9 cellular contexts compared by ENCODE assay signal in the genomic region with DNA sequence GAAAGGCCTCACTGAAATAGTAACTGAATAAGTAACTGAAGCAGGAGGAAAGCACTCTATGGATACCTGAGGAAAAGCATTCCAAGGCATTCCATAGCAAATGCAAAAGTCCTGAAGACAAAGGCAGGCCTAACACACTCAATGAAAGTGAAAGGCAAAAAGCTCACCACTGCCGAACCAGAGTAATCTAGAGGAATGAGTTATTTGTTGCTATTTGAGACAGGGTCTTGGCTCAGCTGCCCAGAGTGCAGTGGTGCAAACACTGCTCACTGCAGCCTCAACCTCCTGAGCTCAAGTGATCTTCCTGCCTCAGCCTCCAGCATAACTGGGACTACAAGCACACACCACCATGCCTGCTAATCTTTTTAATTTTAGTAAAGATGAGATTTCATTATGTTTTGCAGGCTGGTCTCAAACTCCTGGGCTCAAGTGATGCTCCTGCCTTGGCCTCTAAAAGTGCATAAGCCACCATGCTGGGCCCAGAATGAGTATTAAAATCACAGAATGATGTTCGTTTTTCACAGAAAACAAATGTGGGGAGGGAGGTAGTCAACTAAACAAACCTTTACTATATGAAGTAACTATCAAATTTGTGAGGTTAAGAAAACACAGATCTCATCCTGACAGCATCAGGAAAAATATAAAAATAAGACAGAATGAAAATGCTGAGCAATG. TPM values are rescaled to one million over a fixed set of nuclear protein-coding genes. Genes with fewer than 3 reads are reported as not detected.
DNase-seq lines count a peak whose midpoint lies in the region; ATAC-seq, FAIRE-seq and TF ChIP-seq lines count a peak whose summit lies in the region.
"Had no signal": no experiment of that assay in that cellular context is flagged by ENCODE, and none has a peak within 500 bp of the region (broad histone marks: within the 10 kb centered on the region; RNA-seq: fewer than 3 reads in every experiment).

No MANE protein-coding gene starts in this region.

- no peak overlapping the region for H3K56ac ChIP-seq in H1 (replicated peaks; ENCODE audit: insufficient read length, low read depth, low read length)

- peak overlapping the region in 1 of 4 experiments; percentile 18; a peak in 1 of 8 replicates for H3K4me3 ChIP-seq in H1 (ENCODE audit: extremely low read depth in 1 of 4, insufficient read depth in 2 of 4, low read depth in 3 of 4, low read length in 4 of 4)

- CTCF ChIA-PET in H1 (lab: Charles Lee; ENCODE audit: partially characterized antibody), result interaction anchor here (0.7 kb wide), 1 partner anchor 32 kb away, joined by 3 read pairs; no protein-coding TSS in a partner anchor
- CTCF ChIA-PET in activated naive CD4-positive, alpha-beta T cell treated with anti-CD3 and anti-CD28 coated beads, Interleukin-2, amount 10 ng/mL, durations not matched to agents 7 days and 5 days (lab: Charles Lee), result no interaction called here

- H3K27ac Mint-ChIP-seq in activated T-helper 1 cell treated with anti-CD3 and anti-CD28 coated beads, Interleukin-12 subunit alpha, Interleukin-12 subunit beta, Interleukin-2, Interleukin-4 antibody, amounts not matched to agents 30 ng/mL and 10 ng/mL and 1 ng/mL, durations not matched to agents 14 hours and 24 hours and 36 hours, result no peak overlapping the region
- H3K27ac Mint-ChIP-seq in activated naive CD4-positive, alpha-beta T cell treated with anti-CD3 and anti-CD28 coated beads, Interleukin-2, amount 10 ng/mL, durations not matched to agents 7 days and 5 days, result no peak overlapping the region

- DNase-seq in GM12891 (ENCODE audit: insufficient read length, low spot score) (no peak), H1 (ENCODE audit: low read depth in 1 of 2, low spot score in 2 of 2) (peak in 1 of 2 experiments; percentile 31), epidermal melanocyte (ENCODE audit: insufficient read length, low spot score) (no peak), urothelium cell line (ENCODE audit: low spot score) (no peak)
- DNase-seq in activated T-helper 1 cell treated with anti-CD3 and anti-CD28 coated beads, Interleukin-12 subunit alpha, Interleukin-12 subunit beta, Interleukin-2, Interleukin-4 antibody, amounts not matched to agents 30 ng/mL and 10 ng/mL and 1 ng/mL, durations not matched to agents 14 hours and 24 hours and 36 hours (ENCODE audit: low spot score), result no peak
- DNase-seq in activated naive CD4-positive, alpha-beta T cell treated with anti-CD3 and anti-CD28 coated beads, Interleukin-2, amount 10 ng/mL, durations not matched to agents 7 days and 5 days, result no peak
- DNase-seq: activated gamma-delta T cell had no signal

- no peak overlapping the region; the same call in 1 of the 2 replicates for H2AK5ac ChIP-seq in H1 (ENCODE audit: low read depth, low read length)

- no peak overlapping the region for H3K9ac ChIP-seq in H1 (replicated peaks in 1 of 4; ENCODE audit: extremely low read depth in 1 of 4, low read depth in 3 of 4, low read length in 3 of 4)

- POLR2A ChIA-PET in H1 (lab: Charles Lee; ENCODE audit: partially characterized antibody), result interaction anchor here (1.1 to 2.1 kb wide), 4 partner anchors 10 to 18 kb away, joined by 4 to 9 read pairs (median 5); partner anchors contain the start of genes KATNAL2 and PIAS2

- H3K79me1 ChIP-seq in H1 (ENCODE audit: low read depth, low read length), result 0 out of 2 replicates have a peak, but pooled peaks cover 2% of the 10 kb centered on the region

- H3K9me3 Mint-ChIP-seq in activated T-helper 1 cell treated with anti-CD3 and anti-CD28 coated beads, Interleukin-12 subunit alpha, Interleukin-12 subunit beta, Interleukin-2, Interleukin-4 antibody, amounts not matched to agents 30 ng/mL and 10 ng/mL and 1 ng/mL, durations not matched to agents 14 hours and 24 hours and 36 hours, result no peaks in the 10 kb centered on the region
- no peaks in the 10 kb centered on the region for H3K9me3 Mint-ChIP-seq in activated naive CD4-positive, alpha-beta T cell treated with anti-CD3 and anti-CD28 coated beads, Interleukin-2, amount 10 ng/mL, durations not matched to agents 7 days and 5 days

- ATAC-seq in GM21381 (IDR thresholded peaks at IDR 0.05; ENCODE audit: unreplicated experiment) (peak; percentile 67), HG03097 (IDR thresholded peaks at IDR 0.05; ENCODE audit: low FRiP score, unreplicated experiment) (peak; percentile 69)

- no peak overlapping the region for H3K14ac ChIP-seq in H1 (ENCODE audit: insufficient read length)

- H3K27me3 ChIP-seq in H1 (replicated peaks in 1 of 4; ENCODE audit: control insufficient read depth in 3 of 4, extremely low read depth in 1 of 4, insufficient read depth in 3 of 4, low read length in 3 of 4), result no peaks in the 10 kb centered on the region

- intact Hi-C loops in activated T-helper 1 cell treated with anti-CD3 and anti-CD28 coated beads, Interleukin-12 subunit alpha, Interleukin-12 subunit beta, Interleukin-2, Interleukin-4 antibody, amounts not matched to agents 30 ng/mL and 10 ng/mL and 1 ng/mL, durations not matched to agents 14 hours and 24 hours and 36 hours (cut with micrococcal nuclease), result no loop called here

- no peaks in the 10 kb centered on the region for H3K23me2 ChIP-seq in H1 (ENCODE audit: low read depth, low read length)

- peaks cover 5% of the 10 kb centered on the region for H3K4me1 Mint-ChIP-seq in activated T-helper 1 cell treated with anti-CD3 and anti-CD28 coated beads, Interleukin-12 subunit alpha, Interleukin-12 subunit beta, Interleukin-2, Interleukin-4 antibody, amounts not matched to agents 30 ng/mL and 10 ng/mL and 1 ng/mL, durations not matched to agents 14 hours and 24 hours and 36 hours (ENCODE audit: low read depth)
- peaks cover under 1% of the 10 kb centered on the region for H3K4me1 Mint-ChIP-seq in activated naive CD4-positive, alpha-beta T cell treated with anti-CD3 and anti-CD28 coated beads, Interleukin-2, amount 10 ng/mL, durations not matched to agents 7 days and 5 days

- no peak overlapping the region for H3K4me3 Mint-ChIP-seq in activated T-helper 1 cell treated with anti-CD3 and anti-CD28 coated beads, Interleukin-12 subunit alpha, Interleukin-12 subunit beta, Interleukin-2, Interleukin-4 antibody, amounts not matched to agents 30 ng/mL and 10 ng/mL and 1 ng/mL, durations not matched to agents 14 hours and 24 hours and 36 hours
- H3K4me3 Mint-ChIP-seq in activated naive CD4-positive, alpha-beta T cell treated with anti-CD3 and anti-CD28 coated beads, Interleukin-2, amount 10 ng/mL, durations not matched to agents 7 days and 5 days, result no peak overlapping the region

- peaks cover 2 to 83% of the 10 kb centered on the region in 2 experiments for H3K79me2 ChIP-seq in H1 (ENCODE audit: control insufficient read depth in 1 of 2, insufficient read depth in 2 of 2, low read length in 2 of 2)

- H3K4me1 ChIP-seq in H1 (replicated peaks in 1 of 4; ENCODE audit: control insufficient read depth in 3 of 4, insufficient read depth in 4 of 4, low read length in 3 of 4), result peaks cover 3 to 7% (median 3%) of the 10 kb centered on the region in 4 experiments; a peak in 6 of 7 replicates

- no peaks in the 10 kb centered on the region for H3K27me3 Mint-ChIP-seq in activated T-helper 1 cell treated with anti-CD3 and anti-CD28 coated beads, Interleukin-12 subunit alpha, Interleukin-12 subunit beta, Interleukin-2, Interleukin-4 antibody, amounts not matched to agents 30 ng/mL and 10 ng/mL and 1 ng/mL, durations not matched to agents 14 hours and 24 hours and 36 hours (ENCODE audit: insufficient read depth)
- no peaks in the 10 kb centered on the region for H3K27me3 Mint-ChIP-seq in activated naive CD4-positive, alpha-beta T cell treated with anti-CD3 and anti-CD28 coated beads, Interleukin-2, amount 10 ng/mL, durations not matched to agents 7 days and 5 days

- H3K9me3 ChIP-seq in H1 (ENCODE audit: insufficient read depth in 2 of 2, low read depth in 1 of 2, low read length in 1 of 2), result no peaks in the 10 kb centered on the region

- peaks cover 10% of the 10 kb centered on the region for H3K36me3 Mint-ChIP-seq in activated T-helper 1 cell treated with anti-CD3 and anti-CD28 coated beads, Interleukin-12 subunit alpha, Interleukin-12 subunit beta, Interleukin-2, Interleukin-4 antibody, amounts not matched to agents 30 ng/mL and 10 ng/mL and 1 ng/mL, durations not matched to agents 14 hours and 24 hours and 36 hours (ENCODE audit: low read depth)
- H3K36me3 Mint-ChIP-seq in activated naive CD4-positive, alpha-beta T cell treated with anti-CD3 and anti-CD28 coated beads, Interleukin-2, amount 10 ng/mL, durations not matched to agents 7 days and 5 days, result peaks cover 32% of the 10 kb centered on the region

- H4K20me1 ChIP-seq in H1 (replicated peaks in 1 of 2; ENCODE audit: control insufficient read depth in 1 of 2, insufficient read depth in 2 of 2, low read length in 2 of 2), result no peaks in the 10 kb centered on the region

- H4K5ac ChIP-seq in H1 (ENCODE audit: insufficient read length, low read depth, low read length), result peak overlapping the region; percentile 21

- H2BK120ac ChIP-seq in H1 (replicated peaks; ENCODE audit: low read depth, low read length), result no peak overlapping the region

- peak overlapping the region; percentile 80 for H4K91ac ChIP-seq in H1 (replicated peaks; ENCODE audit: insufficient read length, low read length)

- no peak overlapping the region for H2AFZ ChIP-seq in H1 (ENCODE audit: low read length)

- H3K36me3 ChIP-seq in H1 (ENCODE audit: control insufficient read depth in 2 of 4, insufficient read depth in 4 of 4, low read length in 3 of 4), result 0 out of 8 replicates have a peak, but pooled peaks cover 0 to 3% (median 0%) of the 10 kb centered on the region in 4 experiments

- TF ChIP-seq POLR2A in GM12891 (IDR thresholded peaks at IDR 0.05; ENCODE audit: low read depth, low read length), result no peak
- TF ChIP-seq POLR2A in H1 (IDR thresholded peaks at IDR 0.05; ENCODE audit: control extremely low read depth in 1 of 2, low read depth in 2 of 2, low read length in 2 of 2), result no peak

- H2BK12ac ChIP-seq in H1 (ENCODE audit: low read depth, low read length), result no peak overlapping the region

- no peak for TF ChIP-seq EP300 in H1 (IDR thresholded peaks at IDR 0.05; ENCODE audit: borderline replicate concordance in 1 of 2, low read depth in 2 of 2, low read length in 2 of 2)

- 14% methylated on average over 2 of the region's 2 CpGs; no CpG with 5 or more reads in 1 of the 2 experiments for WGBS in H1 (ENCODE audit: extremely low coverage in 1 of 2, insufficient coverage in 1 of 2, insufficient read length in 1 of 2, insufficient replicate concordance in 2 of 2, low coverage in 1 of 2, low lambda C conversion rate in 2 of 2, missing lambda C conversion rate in 1 of 2), 2 experiments

- H3K4ac ChIP-seq in H1 (replicated peaks; ENCODE audit: insufficient read length, low read depth, low read length), result no peak overlapping the region

- H3K23ac ChIP-seq in H1 (ENCODE audit: insufficient read length), result no peak overlapping the region

- H2BK15ac ChIP-seq in H1 (ENCODE audit: low read length), result no peak overlapping the region

- H3K18ac ChIP-seq in H1 (ENCODE audit: extremely low read depth, low read length), result peak overlapping the region; percentile 68; the same call in 1 of the 2 replicates

- no peak for TF ChIP-seq CTCF in H1 (IDR thresholded peaks at IDR 0.05; ENCODE audit: control extremely low read depth in 1 of 3, insufficient read depth in 1 of 3, low read depth in 1 of 3, low read length in 3 of 3)

- FAIRE-seq in GM12891 (lab: Jason Lieb, UNC) (peak; percentile 71), H1 (lab: Jason Lieb, UNC) (peak; percentile 95), urothelium cell line (lab: Jason Lieb, UNC) (no peak)

- peak overlapping the region; percentile 49 to 64 for H3K4me2 ChIP-seq in H1 (ENCODE audit: insufficient read depth in 1 of 2, low read depth in 2 of 2, low read length in 2 of 2)

- peak overlapping the region; percentile 60; the same call in 1 of the 2 replicates for H3K27ac ChIP-seq in H1 (ENCODE audit: low read depth, low read length)

- no peak for TF ChIP-seq RAD21 in H1 (IDR thresholded peaks at IDR 0.05 in 1 of 2, conservative IDR thresholded peaks at IDR 0.05 in 1 of 2; ENCODE audit: low read depth in 2 of 2, low read length in 2 of 2)

- H2BK5ac ChIP-seq in H1 (ENCODE audit: low read depth, low read length), result 0 out of 2 replicates have a peak overlapping the region, but pooled peaks have one; percentile 35

- no peak overlapping the region for H4K8ac ChIP-seq in H1 (ENCODE audit: extremely low read depth, insufficient read depth, low read length)

- no peak overlapping the region for H2BK20ac ChIP-seq in H1 (ENCODE audit: low read length)

RNA-seq across cellular contexts. Expression of gene PIAS2, which starts 17.9 kb away (rescaled TPM):
- 7.4 TPM for polyA plus RNA-seq in GM12891 (2012; ENCODE audit: low read depth, missing spikeins)
- 52.9 and 53.9 TPM in 2 replicates for total RNA-seq in H1 (2021; fragmentation: NEBNext Ultra II Directional; extraction: Animal tissue kit (Norgen Biotek cat#: 25700))
- polyA plus RNA-seq in H1 (2011; rRNA removed), result 20.1 and 22.8 TPM in 2 replicates
- polyA plus RNA-seq in H1 (2011; cell fraction: cytosol; rRNA removed), result 13.0 TPM
- polyA plus RNA-seq in H1 (2011; cell fraction: nucleus; rRNA removed), result 23.3 TPM
- polyA plus RNA-seq in H1 (2012, experiment 1 of 2), result 17.1 to 31.6 TPM (median 22.4 TPM) in 4 replicates
- polyA plus RNA-seq in H1 (2012, experiment 2 of 2), result 3.7 TPM
- polyA plus RNA-seq in H1 (2013, experiment 1 of 2), result 37.5 TPM
- polyA plus RNA-seq in H1 (2013, experiment 2 of 2), result 37.9 TPM
- 41.2 and 41.9 TPM in 2 replicates for polyA minus RNA-seq in H1 (2011; rRNA and poly(A)+ RNA removed)
- polyA minus RNA-seq in H1 (2011; cell fraction: cytosol; rRNA and poly(A)+ RNA removed), result 14.7 TPM
- 83.3 TPM for polyA minus RNA-seq in H1 (2011; cell fraction: nucleus; rRNA and poly(A)+ RNA removed)
- total RNA-seq in activated T-helper 1 cell treated with anti-CD3 and anti-CD28 coated beads, Interleukin-12 subunit alpha, Interleukin-12 subunit beta, Interleukin-2, Interleukin-4 antibody, amounts not matched to agents 30 ng/mL and 10 ng/mL and 1 ng/mL, durations not matched to agents 14 hours and 24 hours and 36 hours, result 28.5 and 28.7 TPM in 2 replicates

RNA-seq across cellular contexts. Expression of gene KATNAL2, which starts 18.0 kb away (rescaled TPM):
- polyA plus RNA-seq in GM12891 (2012; ENCODE audit: low read depth, missing spikeins), result 2.1 TPM
- 8.8 and 15.2 TPM in 2 replicates for total RNA-seq in H1 (2021; fragmentation: NEBNext Ultra II Directional; extraction: Animal tissue kit (Norgen Biotek cat#: 25700))
- 9.7 and 10.0 TPM in 2 replicates for polyA plus RNA-seq in H1 (2011; rRNA removed)
- polyA plus RNA-seq in H1 (2011; cell fraction: cytosol; rRNA removed), result 20.6 TPM
- 21.1 TPM for polyA plus RNA-seq in H1 (2011; cell fraction: nucleus; rRNA removed)
- 12.2 to 16.4 TPM (median 15.8 TPM) in 4 replicates for polyA plus RNA-seq in H1 (2012, experiment 1 of 2)
- polyA plus RNA-seq in H1 (2012, experiment 2 of 2), result 4.1 TPM
- 13.0 TPM for polyA plus RNA-seq in H1 (2013, experiment 1 of 2)
- polyA plus RNA-seq in H1 (2013, experiment 2 of 2), result 10.2 TPM
- polyA minus RNA-seq in H1 (2011; rRNA and poly(A)+ RNA removed), result 6.7 and 10.3 TPM in 2 replicates
- polyA minus RNA-seq in H1 (2011; cell fraction: cytosol; rRNA and poly(A)+ RNA removed), result 7.9 TPM
- polyA minus RNA-seq in H1 (2011; cell fraction: nucleus; rRNA and poly(A)+ RNA removed), result 12.4 TPM
- total RNA-seq in activated T-helper 1 cell treated with anti-CD3 and anti-CD28 coated beads, Interleukin-12 subunit alpha, Interleukin-12 subunit beta, Interleukin-2, Interleukin-4 antibody, amounts not matched to agents 30 ng/mL and 10 ng/mL and 1 ng/mL, durations not matched to agents 14 hours and 24 hours and 36 hours, result 0.26 and 0.27 TPM in 2 replicates
